ENCODE assay signal across 2 cellular contexts in the genomic region with DNA sequence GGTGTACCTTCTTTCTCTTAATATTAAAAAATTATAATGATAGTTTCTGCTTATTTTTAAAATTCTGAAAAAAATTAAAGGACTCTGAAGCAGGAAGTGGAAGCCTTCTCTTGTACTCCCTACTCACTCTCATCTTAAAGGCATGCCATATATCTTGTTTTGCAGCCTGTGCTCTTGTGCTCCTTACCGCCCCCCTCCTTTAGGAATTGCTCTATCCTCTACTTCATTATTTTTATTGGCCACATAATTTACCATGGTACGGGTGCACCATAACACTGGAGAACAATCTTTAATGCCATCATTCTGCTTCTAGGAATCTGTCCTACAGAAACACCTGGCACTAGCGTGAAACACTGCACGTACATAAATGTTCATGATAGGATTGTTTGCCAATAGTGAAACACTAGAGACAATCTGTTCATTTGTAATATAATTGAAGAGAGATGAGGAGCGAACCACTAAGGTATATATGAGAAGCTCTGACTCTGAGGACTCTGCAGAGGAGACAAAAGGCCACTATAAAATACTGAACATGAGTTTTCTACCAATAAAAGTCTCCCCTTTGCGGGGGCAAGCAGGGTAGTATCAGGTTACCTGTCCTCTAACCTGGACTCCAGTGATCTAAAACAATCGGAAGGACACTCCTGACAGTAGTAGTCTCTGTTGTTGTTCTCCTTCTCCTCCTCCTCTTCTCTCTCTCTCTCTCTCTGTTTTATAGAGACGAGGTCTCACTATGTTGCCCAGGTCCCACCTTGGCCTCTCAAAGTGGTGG.
TF ChIP-seq lines count a peak whose summit lies in the region.

No MANE protein-coding gene starts in this region.

TF ChIP-seq in A549, 52 proteins besides CTCF, POLR2A, EP300 and RAD21:
- no peak for TF ChIP-seq ZFP36 (IDR thresholded peaks at IDR 0.05; ENCODE audit: borderline replicate concordance, partially characterized antibody)
- no peak for TF ChIP-seq GATA3 (IDR thresholded peaks at IDR 0.05; ENCODE audit: borderline replicate concordance)

TF ChIP-seq in SK-N-SH, 30 proteins besides CTCF, POLR2A, EP300 and RAD21:
- TF ChIP-seq FOSL2 (IDR thresholded peaks at IDR 0.05; ENCODE audit: borderline replicate concordance, low read depth), result no peak
- TF ChIP-seq, protein P1, sequence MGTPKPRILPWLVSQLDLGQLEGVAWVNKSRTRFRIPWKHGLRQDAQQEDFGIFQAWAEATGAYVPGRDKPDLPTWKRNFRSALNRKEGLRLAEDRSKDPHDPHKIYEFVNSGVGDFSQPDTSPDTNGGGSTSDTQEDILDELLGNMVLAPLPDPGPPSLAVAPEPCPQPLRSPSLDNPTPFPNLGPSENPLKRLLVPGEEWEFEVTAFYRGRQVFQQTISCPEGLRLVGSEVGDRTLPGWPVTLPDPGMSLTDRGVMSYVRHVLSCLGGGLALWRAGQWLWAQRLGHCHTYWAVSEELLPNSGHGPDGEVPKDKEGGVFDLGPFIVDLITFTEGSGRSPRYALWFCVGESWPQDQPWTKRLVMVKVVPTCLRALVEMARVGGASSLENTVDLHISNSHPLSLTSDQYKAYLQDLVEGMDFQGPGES (IDR thresholded peaks at IDR 0.05; ENCODE audit: low read depth, low read length), result no peak
- no peak for TF ChIP-seq USF2 (IDR thresholded peaks at IDR 0.05; ENCODE audit: borderline replicate concordance, low read depth, low read length)
- TF ChIP-seq RXRA (IDR thresholded peaks at IDR 0.05; ENCODE audit: borderline replicate concordance, low read depth), result no peak
- TF ChIP-seq NFIC (IDR thresholded peaks at IDR 0.05; ENCODE audit: borderline replicate concordance), result no peak
- peak; percentile 33; the same call in 1 of the 2 replicates for TF ChIP-seq ELF1 (IDR thresholded peaks at IDR 0.05)
- no peak for TF ChIP-seq GATA2 (CRISPR knock-in tag; IDR thresholded peaks at IDR 0.05)
